12 cellular contexts compared by ENCODE assay signal in genomic region chr14:55386037-55386798, GRCh38. TPM values are rescaled to one million over a fixed set of nuclear protein-coding genes. Genes with fewer than 3 reads are reported as not detected.
DNase-seq lines count a peak whose midpoint lies in the region; ATAC-seq and TF ChIP-seq lines count a peak whose summit lies in the region.
"Had no signal": no experiment of that assay in that cellular context is flagged by ENCODE, and none has a peak within 500 bp of the region (broad histone marks: within the 10 kb centered on the region; RNA-seq: fewer than 3 reads in every experiment).

No MANE protein-coding gene starts in this region.

- intact Hi-C loops in activated CD8-positive, alpha-beta T cell treated with anti-CD3 and anti-CD28 coated beads for 36 hours (cut with micrococcal nuclease), result no loop called here
- intact Hi-C loops in left colon (cut with DNase I, micrococcal nuclease) (no loop called here), transverse colon (cut with DNase I; ENCODE audit: low total_unique reads) (no loop called here)

- TF ChIP-seq EP300 in transverse colon (IDR thresholded peaks at IDR 0.05; ENCODE audit: low read depth), result no peak

- H3K36me3 ChIP-seq in transverse colon, result peaks cover 0 to 18% (median 3%) of the 10 kb centered on the region in 4 donors

- H3K4me3 ChIP-seq in transverse colon, result peak overlapping the region in 1 of 4 donors; percentile 14

- H3K27ac Mint-ChIP-seq in activated CD8-positive, alpha-beta T cell treated with anti-CD3 and anti-CD28 coated beads for 36 hours, result peak overlapping the region; percentile 91

- peak; percentile 79 for ATAC-seq in activated CD8-positive, alpha-beta T cell treated with anti-CD3 and anti-CD28 coated beads for 36 hours
- peak; percentile 82 for ATAC-seq in left colon
- ATAC-seq in HG02973 (IDR thresholded peaks at IDR 0.05; ENCODE audit: unreplicated experiment), result no peak
- ATAC-seq in HG03439 (IDR thresholded peaks at IDR 0.05; ENCODE audit: unreplicated experiment), result no peak
- ATAC-seq in GM21360 (IDR thresholded peaks at IDR 0.05; ENCODE audit: unreplicated experiment), result no peak

- peaks cover 47% of the 10 kb centered on the region for H3K4me1 Mint-ChIP-seq in activated CD8-positive, alpha-beta T cell treated with anti-CD3 and anti-CD28 coated beads for 36 hours (ENCODE audit: low read depth)

- DNase-seq in activated naive CD4-positive, alpha-beta T cell treated with Interleukin-2 at 50 U/mL for 16 hours, result peak; percentile 34
- DNase-seq in activated naive CD4-positive, alpha-beta T cell (lab: John Stamatoyannopoulos, UW), result no peak
- peak; percentile 32 for DNase-seq in activated CD8-positive, alpha-beta T cell treated with anti-CD3 and anti-CD28 coated beads for 36 hours
- DNase-seq in left colon (peak in 1 of 2 donors; percentile 37), transverse colon (peak; percentile 16)
- DNase-seq: hippocampal formation, midbrain, NCI-H1694 had no signal

- WGBS in transverse colon (ENCODE audit: low coverage in 1 of 2), 2 donors, result 45 to 69% methylated on average over 5 to 6 of the region's 6 CpGs

- no peak for TF ChIP-seq POLR2A in transverse colon (IDR thresholded peaks at IDR 0.05)

- no peaks in the 10 kb centered on the region for H3K9me3 ChIP-seq in transverse colon

- H3K4me3 Mint-ChIP-seq in activated CD8-positive, alpha-beta T cell treated with anti-CD3 and anti-CD28 coated beads for 36 hours, result peak overlapping the region; percentile 27

- no peaks in the 10 kb centered on the region for H3K27me3 Mint-ChIP-seq in activated CD8-positive, alpha-beta T cell treated with anti-CD3 and anti-CD28 coated beads for 36 hours

- H3K36me3 Mint-ChIP-seq in activated CD8-positive, alpha-beta T cell treated with anti-CD3 and anti-CD28 coated beads for 36 hours (ENCODE audit: low read depth), result peaks cover 44% of the 10 kb centered on the region

- H3K27me3 ChIP-seq in transverse colon, result no peaks in the 10 kb centered on the region

- H3K9me3 Mint-ChIP-seq in activated CD8-positive, alpha-beta T cell treated with anti-CD3 and anti-CD28 coated beads for 36 hours, result no peaks in the 10 kb centered on the region

- H3K4me1 ChIP-seq in transverse colon, result peaks cover 0 to 25% (median 6%) of the 10 kb centered on the region in 4 donors

- TF ChIP-seq CTCF in activated CD8-positive, alpha-beta T cell treated with anti-CD3 and anti-CD28 coated beads for 36 hours (IDR thresholded peaks at IDR 0.05), result no peak
- TF ChIP-seq CTCF in transverse colon (IDR thresholded peaks at IDR 0.05), result no peak

- in situ Hi-C loops in transverse colon (cut with MboI; ENCODE audit: low pct_ligation_motif_present in 1 of 4, low pct_unique_long_range_greater_than_20kb in 1 of 4, low sequenced_read_pairs in 3 of 4), result no loop called here

- CTCF ChIA-PET in activated CD8-positive, alpha-beta T cell treated with anti-CD3 and anti-CD28 coated beads for 36 hours (lab: Charles Lee), result interaction anchor here (1.0 to 2.5 kb wide), 4 partner anchors 11 to 116 kb away, joined by 4 to 7 read pairs (median 5); no protein-coding TSS in a partner anchor

- H3K27ac ChIP-seq in transverse colon, result peak overlapping the region; percentile 71 to 84 (median 79)

- POLR2A ChIA-PET in activated CD8-positive, alpha-beta T cell treated with anti-CD3 and anti-CD28 coated beads for 36 hours (lab: Charles Lee), result interaction anchor here (1.0 kb wide), 1 partner anchor 9 kb away, joined by 5 read pairs; no protein-coding TSS in a partner anchor

RNA-seq across cellular contexts. Expression of gene ATG14, which starts 25.4 kb away (rescaled TPM):
- 1 to 10 TPM; 5.1 to 5.5 TPM for total RNA-seq in activated CD8-positive, alpha-beta T cell treated with anti-CD3 and anti-CD28 coated beads for 36 hours
- total RNA-seq in left colon, result 10 to 100 TPM in 1 of 2 donors, 1 to 10 TPM in 1; 6.3 to 10.0 TPM
- 10 to 100 TPM; 11.5 to 24.7 (median 13.4) TPM for total RNA-seq in transverse colon

RNA-seq across cellular contexts. Expression of gene TBPL2, which starts 54.2 kb away (rescaled TPM):
- total RNA-seq in activated CD8-positive, alpha-beta T cell treated with anti-CD3 and anti-CD28 coated beads for 36 hours, result not detected
- not detected for total RNA-seq in left colon
- total RNA-seq in transverse colon, result not detected
- total RNA-seq: dermis microvascular lymphatic vessel endothelial cell had no signal

Comparison
In these comparisons a context has a peak if more than half of its experiments do, and no peak if none do; other contexts are left out.
1. DNase-seq: peak in activated naive CD4-positive, alpha-beta T cell treated with Interleukin-2 at 50 U/mL for 16 hours (single experiment), activated CD8-positive, alpha-beta T cell treated with anti-CD3 and anti-CD28 coated beads for 36 hours (single experiment) and transverse colon (single experiment); none in activated naive CD4-positive, alpha-beta T cell (0 of 4).
2. ATAC-seq: peak in activated CD8-positive, alpha-beta T cell treated with anti-CD3 and anti-CD28 coated beads for 36 hours (single experiment) and left colon (single experiment); none in HG02973 (single experiment), HG03439 (single experiment) and GM21360 (single experiment).